Comparison of ENCODE assay signal across 26 cellular contexts in the genomic region with DNA sequence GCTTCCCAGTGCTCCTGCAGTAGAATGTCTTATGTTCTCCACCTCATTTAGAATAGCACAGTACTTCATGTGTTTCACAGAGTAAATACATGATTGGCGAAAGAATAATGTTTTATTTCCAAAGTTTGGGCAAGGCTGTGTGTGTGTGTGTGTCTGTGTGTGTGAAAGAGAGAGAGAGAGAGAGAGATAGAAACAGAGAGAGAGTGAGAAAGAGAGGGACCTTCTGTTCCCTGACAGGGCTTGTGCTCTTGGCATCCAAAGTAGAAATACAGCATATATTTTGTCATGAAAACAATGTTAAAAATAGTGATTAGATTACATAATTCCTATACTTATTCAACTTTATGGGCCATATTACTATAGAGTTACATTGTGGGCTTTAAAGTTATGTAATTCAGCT.
"Had no signal": no experiment of that assay in that cellular context is flagged by ENCODE, and none has a peak within 500 bp of the region (broad histone marks: within the 10 kb centered on the region; RNA-seq: fewer than 3 reads in every experiment).

No MANE protein-coding gene starts in this region.

- ATAC-seq: stimulated activated effector memory CD8-positive, alpha-beta T cell treated with anti-CD3 and anti-CD28 coated beads, Interleukin-12 subunit alpha, Interleukin-12 subunit beta, amount 100 ng/mL, for 72 hours; stimulated activated memory B cell treated with anti-CD40 and anti-IgM and Interleukin-4, amounts not matched to agents 10 μg/mL and 1 μg/mL and 100 μg/mL, for 72 hours; stimulated activated naive B cell treated with anti-CD40 and anti-IgM and Interleukin-4, amounts not matched to agents 10 μg/mL and 1 μg/mL and 100 μg/mL, for 72 hours; stimulated activated naive CD8-positive, alpha-beta T cell treated with anti-CD3 and anti-CD28 coated beads, Interleukin-15, amount 100 ng/mL, for 72 hours; stimulated activated naive CD8-positive, alpha-beta T cell treated with anti-CD3 and anti-CD28 coated beads, Interleukin-15, Interleukin-2, amounts not matched to agents 100 U/mL and 50 U/mL, for 24 hours; upper lobe of right lung had no signal

- H3K36me3 ChIP-seq: stomach, suprapubic skin, thoracic aorta, thyroid gland, tibial artery, tibial nerve, transverse colon, upper lobe of left lung, upper lobe of right lung, uterus, vagina had no signal

- H3K4me3 ChIP-seq: stomach, suprapubic skin, testis, thoracic aorta, thyroid gland, tibial artery, tibial nerve, transverse colon, upper lobe of left lung, upper lobe of right lung, uterus, vagina had no signal

- H3K27ac ChIP-seq: stomach, suprapubic skin, testis, thoracic aorta, thyroid gland, tibial artery, tibial nerve, transverse colon, upper lobe of left lung, upper lobe of right lung, uterus, vagina had no signal

- H3K9me3 ChIP-seq: stomach, suprapubic skin, testis, thoracic aorta, thyroid gland, tibial artery, tibial nerve, transverse colon, upper lobe of left lung, upper lobe of right lung, uterus, vagina had no signal

- H3K4me1 ChIP-seq: suprapubic skin, testis, transverse colon, uterus, vagina had no signal

- DNase-seq: stimulated activated CD4-positive, alpha-beta T cell treated with anti-CD3 and anti-CD28 coated beads, Interleukin-2, amount 100 ng/mL, for 48 hours; stimulated activated CD4-positive, alpha-beta T cell treated with anti-CD3 and anti-CD28 coated beads, Interleukin-4, amount 100 ng/mL, for 1 hour; stimulated activated CD4-positive, alpha-beta T cell treated with anti-CD3 and anti-CD28 coated beads, Interleukin-4, amount 100 ng/mL, for 24 hours; stimulated activated CD4-positive, alpha-beta T cell treated with anti-CD3 and anti-CD28 coated beads, Interleukin-4, amount 100 ng/mL, for 4 hours; stimulated activated CD8-positive, alpha-beta memory T cell treated with anti-CD3 and anti-CD28 coated beads, Interleukin-4, amount 100 ng/mL, for 48 hours; stimulated activated naive B cell treated with anti-CD40 and anti-IgM and Interleukin-4, amounts not matched to agents 10 μg/mL and 1 μg/mL and 100 μg/mL, for 72 hours; stimulated activated naive CD4-positive, alpha-beta T cell; stimulated activated naive CD4-positive, alpha-beta T cell treated with Interleukin-2 at 50 U/mL for 16 hours; stimulated activated naive CD8-positive, alpha-beta T cell treated with anti-CD3 and anti-CD28 coated beads, Interleukin-15, amount 100 ng/mL, for 72 hours; stimulated activated naive CD8-positive, alpha-beta T cell treated with anti-CD3 and anti-CD28 coated beads, Interleukin-15, Interleukin-2, amounts not matched to agents 100 U/mL and 50 U/mL, for 24 hours; stomach; substantia nigra; testis; thyroid gland; tibial artery; transverse colon; trophoblast cell; upper lobe of left lung; upper lobe of right lung; uterus had no signal

- H3K27me3 ChIP-seq: stomach, suprapubic skin, testis, thyroid gland, tibial artery, tibial nerve, transverse colon, upper lobe of left lung, upper lobe of right lung, uterus, vagina had no signal
